In the genomic region with DNA sequence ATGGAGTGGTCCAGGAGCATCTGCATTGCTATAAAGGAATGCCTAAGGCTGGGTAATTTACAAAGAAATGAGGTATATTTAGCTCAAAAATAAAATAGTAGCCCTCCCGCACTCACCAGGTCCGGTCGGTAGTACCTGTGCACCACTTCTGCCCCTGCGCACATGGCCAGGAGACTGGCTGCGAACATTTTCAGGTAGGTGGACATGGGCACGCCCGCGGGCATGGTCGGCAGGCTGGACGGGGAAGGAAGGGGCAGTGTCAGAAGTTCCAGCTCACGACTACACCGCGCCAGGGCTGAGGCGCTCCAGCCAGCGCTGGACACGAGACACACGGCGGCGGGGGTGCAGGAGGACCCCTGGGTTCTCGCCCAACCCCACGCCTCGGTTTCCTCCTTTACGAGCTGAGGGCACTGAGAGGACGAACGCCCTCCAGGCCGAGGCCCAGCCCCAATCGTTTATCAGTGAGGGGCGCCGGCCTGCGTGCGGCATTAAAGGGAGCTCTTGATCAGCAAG, we compare ENCODE assay signal across 8 cellular contexts. TPM values are rescaled to one million over a fixed set of nuclear protein-coding genes. Genes with fewer than 3 reads are reported as not detected.
DNase-seq lines count a peak whose midpoint lies in the region; ATAC-seq and TF ChIP-seq lines count a peak whose summit lies in the region.

No MANE protein-coding gene starts in this region.

- peaks cover 30% of the 10 kb centered on the region for H3F3A ChIP-seq in GM23248 (ENCODE audit: insufficient read depth)
- H3F3A ChIP-seq in MM.1S (ENCODE audit: insufficient read depth, low read length): peaks cover 53% of the 10 kb centered on the region

- H3K4me2 ChIP-seq in GM23248 (ENCODE audit: unreplicated experiment) (peak overlapping the region; percentile 98), MM.1S (ENCODE audit: low read depth, low read length) (peak overlapping the region; percentile 92)

- no peaks in the 10 kb centered on the region for H4K20me1 ChIP-seq in GM23248 (ENCODE audit: insufficient read depth)
- H4K20me1 ChIP-seq in MM.1S (ENCODE audit: insufficient read depth, low read length): no peaks in the 10 kb centered on the region

- H3K4me1 ChIP-seq in GM23248 (ENCODE audit: insufficient read depth): peaks cover 12% of the 10 kb centered on the region
- peaks cover 5% of the 10 kb centered on the region; the same call in 1 of the 2 replicates for H3K4me1 ChIP-seq in MM.1S (ENCODE audit: low read length)

- peak overlapping the region; percentile 86 for H3K9ac ChIP-seq in GM23248
- peak overlapping the region; percentile 80 for H3K9ac ChIP-seq in MM.1S (ENCODE audit: low read length)

- no peak for TF ChIP-seq CTCF in MM.1S (IDR thresholded peaks at IDR 0.05; ENCODE audit: low read length)

- H3K9me2 ChIP-seq in GM23248 (ENCODE audit: insufficient read depth) (no peaks in the 10 kb centered on the region), MM.1S (replicated peaks; ENCODE audit: insufficient read depth, low read length) (no peaks in the 10 kb centered on the region)

- no peaks in the 10 kb centered on the region for H3K9me3 ChIP-seq in GM23248 (ENCODE audit: low read depth)
- H3K9me3 ChIP-seq in MM.1S (replicated peaks; ENCODE audit: insufficient read depth, low read length): no peaks in the 10 kb centered on the region

- peaks cover 6% of the 10 kb centered on the region for H3K36me3 ChIP-seq in GM23248 (ENCODE audit: low read depth)
- H3K36me3 ChIP-seq in MM.1S (replicated peaks; ENCODE audit: insufficient read depth, low read length): no peaks in the 10 kb centered on the region

- DNase-seq in GM23248 (no peak), MM.1S (peak; percentile 27), caudate nucleus (lab: John Stamatoyannopoulos, UW) (peak in 8 of 61 donors; percentile 24 to 83 (median 56)), medulla oblongata (ENCODE audit: extremely low spot score) (peak; percentile 11), ureter (ENCODE audit: low spot score) (peak; percentile 45), GF-D8 (lab: John Stamatoyannopoulos, UW) (no peak)
- no peak for DNase-seq in stimulated activated CD4-positive, alpha-beta T cell treated with anti-CD3 and anti-CD28 coated beads, Interleukin-4, amount 100 ng/mL, for 4 hours

- in situ Hi-C loops in GM23248 (cut with MboI): no loop called here

- 0 to 2% methylated on average over 30 to 31 of the region's 31 CpGs for WGBS in GM23248 (ENCODE audit: low coverage in 1 of 2, low lambda C conversion rate in 2 of 2, missing lambda C conversion rate in 2 of 2), 2 experiments

- H2AFZ ChIP-seq in GM23248: peak overlapping the region; percentile 97
- H2AFZ ChIP-seq in MM.1S (ENCODE audit: low read length): peak overlapping the region; percentile 97

- H3K27ac ChIP-seq in GM23248: peak overlapping the region; percentile 97
- peak overlapping the region; percentile 82; the same call in 1 of the 2 replicates for H3K27ac ChIP-seq in MM.1S (ENCODE audit: low read length)
- peak overlapping the region; percentile 91 for H3K27ac ChIP-seq in caudate nucleus (ENCODE audit: low read depth, low read length)

- H3K79me2 ChIP-seq in GM23248 (ENCODE audit: insufficient read depth) (peaks cover 43% of the 10 kb centered on the region), MM.1S (ENCODE audit: low read length) (peaks cover 50% of the 10 kb centered on the region)

- peak overlapping the region; percentile 88 for H3K4me3 ChIP-seq in GM23248
- peak overlapping the region; percentile 84 for H3K4me3 ChIP-seq in MM.1S (ENCODE audit: low read length)

- H3K27me3 ChIP-seq in GM23248 (replicated peaks; ENCODE audit: insufficient read depth) (no peaks in the 10 kb centered on the region), MM.1S (replicated peaks; ENCODE audit: insufficient read depth, low read length) (no peaks in the 10 kb centered on the region)

- ATAC-seq in GM18499 (IDR thresholded peaks at IDR 0.05; ENCODE audit: insufficient read depth, unreplicated experiment): peak; percentile 12

RNA-seq across cellular contexts. Expression of gene TDG, which starts 9.1 kb away (rescaled TPM):
- total RNA-seq in GM23248 (2014; rRNA removed; shearing (Covaris generic)): 22.8 and 24.0 TPM in 2 replicates
- 25.5 and 28.5 TPM in 2 replicates for polyA plus RNA-seq in GM23248 (2016; fragmentation: Nextera tagmentation; extraction: Ambion mirVana)
- 24.9 TPM for total RNA-seq in ureter

RNA-seq across cellular contexts. Expression of gene HSP90B1, which starts 26.4 kb away (rescaled TPM):
- 477 and 555 TPM in 2 replicates for total RNA-seq in GM23248 (2014; rRNA removed; shearing (Covaris generic))
- 969 and 998 TPM in 2 replicates for polyA plus RNA-seq in GM23248 (2016; fragmentation: Nextera tagmentation; extraction: Ambion mirVana)
- total RNA-seq in ureter: 426 TPM

Comparison
In these comparisons a context has a peak if more than half of its experiments do, and no peak if none do; other contexts are left out.
1. DNase-seq: peak in MM.1S (single experiment), medulla oblongata (single experiment) and ureter (single experiment); none in GM23248 (single experiment), stimulated activated CD4-positive, alpha-beta T cell treated with anti-CD3 and anti-CD28 coated beads, Interleukin-4, amount 100 ng/mL, for 4 hours (0 of 2) and GF-D8 (single experiment).
2. Peak in every context shown above with its lines, with median percentiles within 50 percentile points of each other: H3K27ac ChIP-seq.